17 cellular contexts compared by ENCODE assay signal in the genomic region with DNA sequence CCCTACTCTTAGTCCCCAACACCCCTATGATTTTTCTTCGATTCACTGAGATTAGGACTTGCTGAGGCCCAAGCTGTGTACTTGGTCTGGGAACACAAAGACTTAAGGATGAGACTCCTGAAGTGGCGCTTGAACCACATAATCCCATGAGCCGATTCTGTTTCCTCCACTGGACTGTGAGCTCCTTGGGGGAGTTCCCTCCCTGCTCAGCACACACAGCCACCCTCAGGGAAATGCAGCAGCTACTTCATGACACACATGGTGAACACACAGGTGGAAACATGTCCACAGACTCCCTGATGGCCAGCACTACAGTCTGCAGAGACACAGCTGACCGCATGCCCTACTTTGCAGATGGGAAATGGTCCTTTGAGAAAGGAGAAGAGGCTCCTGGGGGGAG.
"Had no signal": no experiment of that assay in that cellular context is flagged by ENCODE, and none has a peak within 500 bp of the region (broad histone marks: within the 10 kb centered on the region; RNA-seq: fewer than 3 reads in every experiment).

No MANE protein-coding gene starts in this region.

- H3K9me3 Mint-ChIP-seq: activated T-cell treated with anti-CD3 and anti-CD28 coated beads, Interleukin-2, amount 50 U/mL, for 4 hours had no signal

- H2AFZ ChIP-seq: hepatocyte had no signal

- H3K27ac ChIP-seq: breast epithelium, hepatocyte, left lung, neutrophil, tibial nerve had no signal

- FAIRE-seq: kidney had no signal

- H3K4me3 ChIP-seq: breast epithelium, hepatocyte, left lung, tibial nerve had no signal

- DNase-seq: activated CD4-positive, alpha-beta T cell treated with anti-CD3 and anti-CD28 coated beads, Interleukin-2, amount 50 U/mL, for 48 hours; activated CD4-positive, CD25-positive, alpha-beta regulatory T cell treated with anti-CD3 and anti-CD28 coated beads, Interleukin-2, amount 50 U/mL, for 72 hours; activated effector memory CD4-positive, alpha-beta T cell treated with anti-CD3 and anti-CD28 coated beads, Interleukin-2, amount 50 U/mL, for 16 hours; activated T-cell treated with anti-CD3 and anti-CD28 coated beads, Interleukin-2, amount 50 U/mL, for 4 hours; erythroblast; kidney; left lung; mammary epithelial cell; naive B cell; stimulated activated CD4-positive, alpha-beta T cell treated with anti-CD3 and anti-CD28 coated beads, Interleukin-12 subunit alpha, Interleukin-12 subunit beta, amount 100 ng/mL, for 4 hours; stimulated activated CD4-positive, alpha-beta T cell treated with anti-CD3 and anti-CD28 coated beads, Interleukin-2, amount 100 ng/mL, for 24 hours; substantia nigra; T1000 had no signal

- H3K36me3 ChIP-seq: breast epithelium, left lung, neutrophil, tibial nerve had no signal

- H3K9me3 ChIP-seq: breast epithelium, left lung, neutrophil, tibial nerve had no signal

- H3K36me3 Mint-ChIP-seq: naive B cell had no signal

- H3K79me2 ChIP-seq: hepatocyte had no signal

- H3K4me1 ChIP-seq: breast epithelium, left lung had no signal

- H3K27me3 ChIP-seq: breast epithelium, hepatocyte, left lung, tibial nerve had no signal

- H3K27me3 Mint-ChIP-seq: naive B cell had no signal

- ATAC-seq: activated T-cell treated with anti-CD3 and anti-CD28 coated beads, Interleukin-2, amount 50 U/mL, for 4 hours; left lung had no signal

- H3K4me3 Mint-ChIP-seq: activated T-cell treated with anti-CD3 and anti-CD28 coated beads, Interleukin-2, amount 50 U/mL, for 4 hours had no signal

- H3K4me2 ChIP-seq: hepatocyte had no signal
